ENCODE assay signal across 1 cellular context in the genomic region with DNA sequence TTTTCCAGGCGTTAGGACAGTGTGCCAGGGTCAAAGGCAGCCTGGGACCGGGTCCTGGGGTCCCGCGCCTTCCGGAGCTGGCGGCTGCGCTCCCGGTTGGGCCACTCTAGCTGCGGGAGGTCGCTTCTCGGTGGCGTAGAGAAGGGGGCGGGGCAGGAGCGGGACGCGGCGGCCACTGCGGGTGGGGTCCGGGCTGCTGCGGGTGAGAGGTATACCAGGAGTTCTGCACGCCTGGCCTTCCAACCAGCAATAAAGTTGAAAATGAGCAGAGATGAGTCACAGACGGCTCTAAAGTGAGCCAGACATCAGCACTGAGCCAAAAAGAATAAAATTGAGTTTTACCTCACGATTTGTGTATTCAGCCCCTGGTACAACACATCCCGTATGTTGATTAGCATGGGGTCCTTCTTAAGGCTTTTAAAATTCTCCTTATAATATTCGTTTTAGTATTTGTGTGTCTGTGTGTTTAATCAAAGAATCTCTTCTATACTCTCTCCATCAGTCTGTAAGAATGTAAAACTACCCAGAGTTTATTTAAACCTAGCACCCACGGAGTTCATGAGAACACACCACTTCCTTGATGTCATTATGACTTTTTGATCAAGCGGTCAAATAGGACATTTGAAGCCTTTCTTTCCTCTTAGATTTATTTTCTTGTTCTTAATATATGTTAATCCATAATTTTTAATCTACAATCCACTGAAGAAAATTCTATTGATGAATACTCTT.
TF ChIP-seq lines count a peak whose summit lies in the region.

A gene (minus strand): TSS at position 108 of the 729 bp plus-strand sequence. CDS start 107 bp downstream, at position 1.

TF ChIP-seq in K562, 482 proteins besides CTCF, POLR2A, EP300 and RAD21 (continued from another document and continues in another):
- TF ChIP-seq TAF1 (IDR thresholded peaks at IDR 0.05; ENCODE audit: control insufficient read depth, extremely low read depth, insufficient read depth, low read length, severe bottlenecking) (peak; percentile 36), NFIC (IDR thresholded peaks at IDR 0.05) (no peak), KLF1 (tag; IDR thresholded peaks at IDR 0.05) (no peak), TFAM (CRISPR knock-in tag; conservative IDR thresholded peaks at IDR 0.05) (no peak), HSF4 (CRISPR knock-in tag; IDR thresholded peaks at IDR 0.05; ENCODE audit: borderline replicate concordance) (no peak), ZSCAN32 (CRISPR knock-in tag; IDR thresholded peaks at IDR 0.05) (no peak), HNRNPLL (IDR thresholded peaks at IDR 0.05; ENCODE audit: low read depth, low read length, poor library complexity, severe bottlenecking) (peak; percentile 72), ETV5 (CRISPR knock-in tag; IDR thresholded peaks at IDR 0.05; ENCODE audit: low read depth) (no peak), HLTF (IDR thresholded peaks at IDR 0.05) (no peak), KLF6 (CRISPR knock-in tag; IDR thresholded peaks at IDR 0.05; ENCODE audit: borderline replicate concordance) (no peak), ZFX (CRISPR knock-in tag; IDR thresholded peaks at IDR 0.05) (no peak), PHF20 (IDR thresholded peaks at IDR 0.05; ENCODE audit: partially characterized antibody) (no peak), MTA1 (IDR thresholded peaks at IDR 0.05; ENCODE audit: borderline replicate concordance) (no peak), COPS2 (conservative IDR thresholded peaks at IDR 0.05) (no peak), DMBX1 (CRISPR knock-in tag; IDR thresholded peaks at IDR 0.05; ENCODE audit: borderline replicate concordance) (no peak), ZNF23 (CRISPR knock-in tag; IDR thresholded peaks at IDR 0.05) (no peak), DDX20 (tag; IDR thresholded peaks at IDR 0.05; ENCODE audit: low read depth) (no peak), RB1 (IDR thresholded peaks at IDR 0.05; ENCODE audit: low read depth) (no peak), ZNF830 (CRISPR knock-in tag; IDR thresholded peaks at IDR 0.05) (no peak), BHLHE40 (IDR thresholded peaks at IDR 0.05; ENCODE audit: low read length) (no peak), CBX2 (IDR thresholded peaks at IDR 0.05; ENCODE audit: insufficient read depth, low read length, poor library complexity, severe bottlenecking) (no peak), CREM (IDR thresholded peaks at IDR 0.05; ENCODE audit: low read depth) (peak; percentile 78), ZNF551 (CRISPR knock-in tag; IDR thresholded peaks at IDR 0.05) (no peak), ZBTB8A (IDR thresholded peaks at IDR 0.05; ENCODE audit: partially characterized antibody) (no peak), NFE2 (IDR thresholded peaks at IDR 0.05; ENCODE audit: low read depth) (no peak), JUND (IDR thresholded peaks at IDR 0.05; ENCODE audit: borderline replicate concordance, low read depth, low read length) (0 out of 2 replicates have a peak, but pooled peaks have one; percentile 8), JUND (tag; IDR thresholded peaks at IDR 0.05; ENCODE audit: borderline replicate concordance, low read depth, low read length) (no peak), RBM34 (IDR thresholded peaks at IDR 0.05; ENCODE audit: borderline replicate concordance, insufficient read depth, low read length) (no peak), ETS2 (tag; IDR thresholded peaks at IDR 0.05; ENCODE audit: borderline replicate concordance, poor library complexity, severe bottlenecking) (no peak), ZKSCAN1 (IDR thresholded peaks at IDR 0.05; ENCODE audit: low read depth, low read length) (no peak), RBFOX2 (IDR thresholded peaks at IDR 0.05; ENCODE audit: low read depth, low read length) (peak; percentile 63), HMGN3 (IDR thresholded peaks at IDR 0.05; ENCODE audit: borderline replicate concordance, extremely low read depth, insufficient read length, low read depth, low read length) (no peak)
- TF ChIP-seq, protein P1, sequence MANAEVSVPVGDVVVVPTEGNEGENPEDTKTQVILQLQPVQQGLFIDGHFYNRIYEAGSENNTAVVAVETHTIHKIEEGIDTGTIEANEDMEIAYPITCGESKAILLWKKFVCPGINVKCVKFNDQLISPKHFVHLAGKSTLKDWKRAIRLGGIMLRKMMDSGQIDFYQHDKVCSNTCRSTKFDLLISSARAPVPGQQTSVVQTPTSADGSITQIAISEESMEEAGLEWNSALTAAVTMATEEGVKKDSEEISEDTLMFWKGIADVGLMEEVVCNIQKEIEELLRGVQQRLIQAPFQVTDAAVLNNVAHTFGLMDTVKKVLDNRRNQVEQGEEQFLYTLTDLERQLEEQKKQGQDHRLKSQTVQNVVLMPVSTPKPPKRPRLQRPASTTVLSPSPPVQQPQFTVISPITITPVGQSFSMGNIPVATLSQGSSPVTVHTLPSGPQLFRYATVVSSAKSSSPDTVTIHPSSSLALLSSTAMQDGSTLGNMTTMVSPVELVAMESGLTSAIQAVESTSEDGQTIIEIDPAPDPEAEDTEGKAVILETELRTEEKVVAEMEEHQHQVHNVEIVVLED (CRISPR knock-in tag; IDR thresholded peaks at IDR 0.05) = no peak
- TF ChIP-seq, protein P2, sequence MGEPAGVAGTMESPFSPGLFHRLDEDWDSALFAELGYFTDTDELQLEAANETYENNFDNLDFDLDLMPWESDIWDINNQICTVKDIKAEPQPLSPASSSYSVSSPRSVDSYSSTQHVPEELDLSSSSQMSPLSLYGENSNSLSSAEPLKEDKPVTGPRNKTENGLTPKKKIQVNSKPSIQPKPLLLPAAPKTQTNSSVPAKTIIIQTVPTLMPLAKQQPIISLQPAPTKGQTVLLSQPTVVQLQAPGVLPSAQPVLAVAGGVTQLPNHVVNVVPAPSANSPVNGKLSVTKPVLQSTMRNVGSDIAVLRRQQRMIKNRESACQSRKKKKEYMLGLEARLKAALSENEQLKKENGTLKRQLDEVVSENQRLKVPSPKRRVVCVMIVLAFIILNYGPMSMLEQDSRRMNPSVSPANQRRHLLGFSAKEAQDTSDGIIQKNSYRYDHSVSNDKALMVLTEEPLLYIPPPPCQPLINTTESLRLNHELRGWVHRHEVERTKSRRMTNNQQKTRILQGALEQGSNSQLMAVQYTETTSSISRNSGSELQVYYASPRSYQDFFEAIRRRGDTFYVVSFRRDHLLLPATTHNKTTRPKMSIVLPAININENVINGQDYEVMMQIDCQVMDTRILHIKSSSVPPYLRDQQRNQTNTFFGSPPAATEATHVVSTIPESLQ (CRISPR knock-in tag; IDR thresholded peaks at IDR 0.05) = no peak
- TF ChIP-seq, protein P3, sequence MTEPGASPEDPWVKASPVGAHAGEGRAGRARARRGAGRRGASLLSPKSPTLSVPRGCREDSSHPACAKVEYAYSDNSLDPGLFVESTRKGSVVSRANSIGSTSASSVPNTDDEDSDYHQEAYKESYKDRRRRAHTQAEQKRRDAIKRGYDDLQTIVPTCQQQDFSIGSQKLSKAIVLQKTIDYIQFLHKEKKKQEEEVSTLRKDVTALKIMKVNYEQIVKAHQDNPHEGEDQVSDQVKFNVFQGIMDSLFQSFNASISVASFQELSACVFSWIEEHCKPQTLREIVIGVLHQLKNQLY (CRISPR knock-in tag; conservative IDR thresholded peaks at IDR 0.05) = no peak
- TF ChIP-seq, protein P4, sequence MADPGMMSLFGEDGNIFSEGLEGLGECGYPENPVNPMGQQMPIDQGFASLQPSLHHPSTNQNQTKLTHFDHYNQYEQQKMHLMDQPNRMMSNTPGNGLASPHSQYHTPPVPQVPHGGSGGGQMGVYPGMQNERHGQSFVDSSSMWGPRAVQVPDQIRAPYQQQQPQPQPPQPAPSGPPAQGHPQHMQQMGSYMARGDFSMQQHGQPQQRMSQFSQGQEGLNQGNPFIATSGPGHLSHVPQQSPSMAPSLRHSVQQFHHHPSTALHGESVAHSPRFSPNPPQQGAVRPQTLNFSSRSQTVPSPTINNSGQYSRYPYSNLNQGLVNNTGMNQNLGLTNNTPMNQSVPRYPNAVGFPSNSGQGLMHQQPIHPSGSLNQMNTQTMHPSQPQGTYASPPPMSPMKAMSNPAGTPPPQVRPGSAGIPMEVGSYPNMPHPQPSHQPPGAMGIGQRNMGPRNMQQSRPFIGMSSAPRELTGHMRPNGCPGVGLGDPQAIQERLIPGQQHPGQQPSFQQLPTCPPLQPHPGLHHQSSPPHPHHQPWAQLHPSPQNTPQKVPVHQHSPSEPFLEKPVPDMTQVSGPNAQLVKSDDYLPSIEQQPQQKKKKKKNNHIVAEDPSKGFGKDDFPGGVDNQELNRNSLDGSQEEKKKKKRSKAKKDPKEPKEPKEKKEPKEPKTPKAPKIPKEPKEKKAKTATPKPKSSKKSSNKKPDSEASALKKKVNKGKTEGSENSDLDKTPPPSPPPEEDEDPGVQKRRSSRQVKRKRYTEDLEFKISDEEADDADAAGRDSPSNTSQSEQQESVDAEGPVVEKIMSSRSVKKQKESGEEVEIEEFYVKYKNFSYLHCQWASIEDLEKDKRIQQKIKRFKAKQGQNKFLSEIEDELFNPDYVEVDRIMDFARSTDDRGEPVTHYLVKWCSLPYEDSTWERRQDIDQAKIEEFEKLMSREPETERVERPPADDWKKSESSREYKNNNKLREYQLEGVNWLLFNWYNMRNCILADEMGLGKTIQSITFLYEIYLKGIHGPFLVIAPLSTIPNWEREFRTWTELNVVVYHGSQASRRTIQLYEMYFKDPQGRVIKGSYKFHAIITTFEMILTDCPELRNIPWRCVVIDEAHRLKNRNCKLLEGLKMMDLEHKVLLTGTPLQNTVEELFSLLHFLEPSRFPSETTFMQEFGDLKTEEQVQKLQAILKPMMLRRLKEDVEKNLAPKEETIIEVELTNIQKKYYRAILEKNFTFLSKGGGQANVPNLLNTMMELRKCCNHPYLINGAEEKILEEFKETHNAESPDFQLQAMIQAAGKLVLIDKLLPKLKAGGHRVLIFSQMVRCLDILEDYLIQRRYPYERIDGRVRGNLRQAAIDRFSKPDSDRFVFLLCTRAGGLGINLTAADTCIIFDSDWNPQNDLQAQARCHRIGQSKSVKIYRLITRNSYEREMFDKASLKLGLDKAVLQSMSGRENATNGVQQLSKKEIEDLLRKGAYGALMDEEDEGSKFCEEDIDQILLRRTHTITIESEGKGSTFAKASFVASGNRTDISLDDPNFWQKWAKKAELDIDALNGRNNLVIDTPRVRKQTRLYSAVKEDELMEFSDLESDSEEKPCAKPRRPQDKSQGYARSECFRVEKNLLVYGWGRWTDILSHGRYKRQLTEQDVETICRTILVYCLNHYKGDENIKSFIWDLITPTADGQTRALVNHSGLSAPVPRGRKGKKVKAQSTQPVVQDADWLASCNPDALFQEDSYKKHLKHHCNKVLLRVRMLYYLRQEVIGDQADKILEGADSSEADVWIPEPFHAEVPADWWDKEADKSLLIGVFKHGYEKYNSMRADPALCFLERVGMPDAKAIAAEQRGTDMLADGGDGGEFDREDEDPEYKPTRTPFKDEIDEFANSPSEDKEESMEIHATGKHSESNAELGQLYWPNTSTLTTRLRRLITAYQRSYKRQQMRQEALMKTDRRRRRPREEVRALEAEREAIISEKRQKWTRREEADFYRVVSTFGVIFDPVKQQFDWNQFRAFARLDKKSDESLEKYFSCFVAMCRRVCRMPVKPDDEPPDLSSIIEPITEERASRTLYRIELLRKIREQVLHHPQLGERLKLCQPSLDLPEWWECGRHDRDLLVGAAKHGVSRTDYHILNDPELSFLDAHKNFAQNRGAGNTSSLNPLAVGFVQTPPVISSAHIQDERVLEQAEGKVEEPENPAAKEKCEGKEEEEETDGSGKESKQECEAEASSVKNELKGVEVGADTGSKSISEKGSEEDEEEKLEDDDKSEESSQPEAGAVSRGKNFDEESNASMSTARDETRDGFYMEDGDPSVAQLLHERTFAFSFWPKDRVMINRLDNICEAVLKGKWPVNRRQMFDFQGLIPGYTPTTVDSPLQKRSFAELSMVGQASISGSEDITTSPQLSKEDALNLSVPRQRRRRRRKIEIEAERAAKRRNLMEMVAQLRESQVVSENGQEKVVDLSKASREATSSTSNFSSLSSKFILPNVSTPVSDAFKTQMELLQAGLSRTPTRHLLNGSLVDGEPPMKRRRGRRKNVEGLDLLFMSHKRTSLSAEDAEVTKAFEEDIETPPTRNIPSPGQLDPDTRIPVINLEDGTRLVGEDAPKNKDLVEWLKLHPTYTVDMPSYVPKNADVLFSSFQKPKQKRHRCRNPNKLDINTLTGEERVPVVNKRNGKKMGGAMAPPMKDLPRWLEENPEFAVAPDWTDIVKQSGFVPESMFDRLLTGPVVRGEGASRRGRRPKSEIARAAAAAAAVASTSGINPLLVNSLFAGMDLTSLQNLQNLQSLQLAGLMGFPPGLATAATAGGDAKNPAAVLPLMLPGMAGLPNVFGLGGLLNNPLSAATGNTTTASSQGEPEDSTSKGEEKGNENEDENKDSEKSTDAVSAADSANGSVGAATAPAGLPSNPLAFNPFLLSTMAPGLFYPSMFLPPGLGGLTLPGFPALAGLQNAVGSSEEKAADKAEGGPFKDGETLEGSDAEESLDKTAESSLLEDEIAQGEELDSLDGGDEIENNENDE (IDR thresholded peaks at IDR 0.05; ENCODE audit: low read depth, low read length) = no peak
- TF ChIP-seq, protein P5, sequence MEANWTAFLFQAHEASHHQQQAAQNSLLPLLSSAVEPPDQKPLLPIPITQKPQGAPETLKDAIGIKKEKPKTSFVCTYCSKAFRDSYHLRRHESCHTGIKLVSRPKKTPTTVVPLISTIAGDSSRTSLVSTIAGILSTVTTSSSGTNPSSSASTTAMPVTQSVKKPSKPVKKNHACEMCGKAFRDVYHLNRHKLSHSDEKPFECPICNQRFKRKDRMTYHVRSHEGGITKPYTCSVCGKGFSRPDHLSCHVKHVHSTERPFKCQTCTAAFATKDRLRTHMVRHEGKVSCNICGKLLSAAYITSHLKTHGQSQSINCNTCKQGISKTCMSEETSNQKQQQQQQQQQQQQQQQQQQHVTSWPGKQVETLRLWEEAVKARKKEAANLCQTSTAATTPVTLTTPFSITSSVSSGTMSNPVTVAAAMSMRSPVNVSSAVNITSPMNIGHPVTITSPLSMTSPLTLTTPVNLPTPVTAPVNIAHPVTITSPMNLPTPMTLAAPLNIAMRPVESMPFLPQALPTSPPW (CRISPR knock-in tag; IDR thresholded peaks at IDR 0.05) = peak; percentile 69
